In genomic region chr6:74287932-74288331, GRCh38 we compare ENCODE assay signal across 29 cellular contexts.
"Had no signal": no experiment of that assay in that cellular context is flagged by ENCODE, and none has a peak within 500 bp of the region (broad histone marks: within the 10 kb centered on the region; RNA-seq: fewer than 3 reads in every experiment).

No MANE protein-coding gene starts in this region.

- H3K79me2 ChIP-seq: parathyroid adenoma had no signal

- H2AFZ ChIP-seq: neural progenitor cell, parathyroid adenoma had no signal

- ATAC-seq: left cardiac atrium; left lobe of liver; left ventricle myocardium superior; lower lobe of right lung; natural killer cell; psoas muscle; right lobe of liver; stimulated activated effector memory CD8-positive, alpha-beta T cell treated with anti-CD3 and anti-CD28 coated beads, Interleukin-12 subunit alpha, Interleukin-12 subunit beta, amount 100 ng/mL, for 72 hours; upper lobe of right lung had no signal

- H3K36me3 ChIP-seq: lower lobe of right lung, neural progenitor cell, neutrophil, right lobe of liver, spleen, suprapubic skin, thoracic aorta, tibial artery, upper lobe of right lung had no signal

- H3K27ac Mint-ChIP-seq: mesothelial cell of epicardium; naive B cell; natural killer cell; nephron progenitor cell; neural progenitor cell; stimulated activated effector memory CD8-positive, alpha-beta T cell treated with anti-CD3 and anti-CD28 coated beads, Interleukin-12 subunit alpha, Interleukin-12 subunit beta, amount 100 ng/mL, for 72 hours; stimulated activated naive CD8-positive, alpha-beta T cell treated with anti-CD3 and anti-CD28 coated beads, Interleukin-15, Interleukin-2, amounts not matched to agents 100 ng/mL and 50 ng/mL, for 24 hours had no signal

- H3K4me1 ChIP-seq: lower lobe of right lung, neural progenitor cell, parathyroid adenoma, psoas muscle, right lobe of liver, spleen, suprapubic skin, tibial artery, upper lobe of right lung had no signal

- H3K4me3 Mint-ChIP-seq: mesothelial cell of epicardium; naive B cell; natural killer cell; nephron progenitor cell; neural progenitor cell; stimulated activated effector memory CD8-positive, alpha-beta T cell treated with anti-CD3 and anti-CD28 coated beads, Interleukin-12 subunit alpha, Interleukin-12 subunit beta, amount 100 ng/mL, for 72 hours; stimulated activated naive CD8-positive, alpha-beta T cell treated with anti-CD3 and anti-CD28 coated beads, Interleukin-15, Interleukin-2, amounts not matched to agents 100 ng/mL and 50 ng/mL, for 24 hours had no signal

- H3K36me3 Mint-ChIP-seq: mesothelial cell of epicardium; naive B cell; natural killer cell; neural progenitor cell; stimulated activated effector memory CD8-positive, alpha-beta T cell treated with anti-CD3 and anti-CD28 coated beads, Interleukin-12 subunit alpha, Interleukin-12 subunit beta, amount 100 ng/mL, for 72 hours had no signal

- H3K27ac ChIP-seq: lower lobe of right lung, neural progenitor cell, neutrophil, parathyroid adenoma, psoas muscle, right lobe of liver, suprapubic skin, thoracic aorta, tibial artery, upper lobe of right lung had no signal

- H3K9ac ChIP-seq: neural progenitor cell, parathyroid adenoma had no signal

- H3K9me3 Mint-ChIP-seq: stimulated activated effector memory CD8-positive, alpha-beta T cell treated with anti-CD3 and anti-CD28 coated beads, Interleukin-12 subunit alpha, Interleukin-12 subunit beta, amount 100 ng/mL, for 72 hours; stimulated activated naive CD8-positive, alpha-beta T cell treated with anti-CD3 and anti-CD28 coated beads, Interleukin-15, Interleukin-2, amounts not matched to agents 100 ng/mL and 50 ng/mL, for 24 hours had no signal

- H3K27me3 Mint-ChIP-seq: naive B cell; stimulated activated naive CD8-positive, alpha-beta T cell treated with anti-CD3 and anti-CD28 coated beads, Interleukin-15, Interleukin-2, amounts not matched to agents 100 ng/mL and 50 ng/mL, for 24 hours had no signal

- H3K4me3 ChIP-seq: lower lobe of right lung, neural progenitor cell, psoas muscle, right lobe of liver, spleen, suprapubic skin, thoracic aorta, tibial artery, upper lobe of right lung had no signal

- DNase-seq: hippocampal formation; kidney glomerular epithelial cell; left cardiac atrium; left ventricle myocardium superior; lower lobe of right lung; mammary epithelial cell; mesenchymal stem cell; naive B cell; natural killer cell; nephron progenitor cell; occipital lobe; psoas muscle; right lobe of liver; small intestine; spleen; stimulated activated CD4-positive, alpha-beta T cell treated with anti-CD3 and anti-CD28 coated beads, Interleukin-4, amount 100 ng/mL, for 24 hours; stimulated activated naive CD4-positive, alpha-beta T cell; tibial artery; trophoblast cell; upper lobe of right lung had no signal

- H3K4me2 ChIP-seq: neural progenitor cell had no signal

- H3K9me3 ChIP-seq: lower lobe of right lung, neutrophil, psoas muscle, right lobe of liver, spleen, suprapubic skin, thoracic aorta, tibial artery, upper lobe of right lung had no signal

- H3K4me1 Mint-ChIP-seq: mesothelial cell of epicardium; naive B cell; natural killer cell; neural progenitor cell; stimulated activated effector memory CD8-positive, alpha-beta T cell treated with anti-CD3 and anti-CD28 coated beads, Interleukin-12 subunit alpha, Interleukin-12 subunit beta, amount 100 ng/mL, for 72 hours had no signal

- H3K27me3 ChIP-seq: neural progenitor cell, neutrophil, right lobe of liver, spleen, suprapubic skin, tibial artery, upper lobe of right lung had no signal
